27 cellular contexts compared by ENCODE assay signal in the genomic region with DNA sequence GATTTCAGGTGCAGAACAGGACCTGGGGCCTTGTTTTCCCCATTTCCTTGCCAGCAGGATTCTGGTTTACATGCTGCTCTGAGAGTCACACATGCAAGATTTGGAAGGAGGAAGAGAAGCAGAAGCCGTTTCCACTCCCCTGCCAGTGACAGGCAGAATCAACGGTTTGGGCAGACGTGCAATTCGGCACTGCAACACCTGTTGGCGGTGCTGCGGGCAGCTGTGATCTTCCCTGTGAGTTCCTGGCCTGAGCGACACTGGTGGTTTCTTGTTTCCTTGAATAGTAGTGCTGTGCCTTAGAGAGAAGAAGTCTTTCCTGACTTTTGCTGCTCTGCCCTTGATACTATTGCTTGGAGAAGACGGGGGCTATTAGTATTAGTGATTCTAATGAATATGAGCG.
"Had no signal": no experiment of that assay in that cellular context is flagged by ENCODE, and none has a peak within 500 bp of the region (broad histone marks: within the 10 kb centered on the region; RNA-seq: fewer than 3 reads in every experiment).

No MANE protein-coding gene starts in this region.

- H3K27me3 Mint-ChIP-seq: stimulated activated naive B cell treated with anti-CD40 and anti-IgM and Interleukin-4, amounts not matched to agents 10 μg/mL and 1 μg/mL and 100 μg/mL, for 72 hours; stimulated activated naive CD8-positive, alpha-beta T cell treated with anti-CD3 and anti-CD28 coated beads, Interleukin-15, Interleukin-2, amounts not matched to agents 100 ng/mL and 50 ng/mL, for 24 hours had no signal

- H3K4me1 ChIP-seq: neural progenitor cell, parathyroid adenoma, psoas muscle, right lobe of liver, sigmoid colon, stomach, tibial nerve, upper lobe of left lung, vagina had no signal

- H3K4me1 Mint-ChIP-seq: neural progenitor cell; stimulated activated effector memory CD8-positive, alpha-beta T cell treated with anti-CD3 and anti-CD28 coated beads, Interleukin-12 subunit alpha, Interleukin-12 subunit beta, amount 100 ng/mL, for 72 hours; stimulated activated naive B cell treated with anti-CD40 and anti-IgM and Interleukin-4, amounts not matched to agents 10 μg/mL and 1 μg/mL and 100 μg/mL, for 72 hours had no signal

- H3K4me3 Mint-ChIP-seq: nephron; neural progenitor cell; stimulated activated effector memory CD8-positive, alpha-beta T cell treated with anti-CD3 and anti-CD28 coated beads, Interleukin-12 subunit alpha, Interleukin-12 subunit beta, amount 100 ng/mL, for 72 hours; stimulated activated naive B cell treated with anti-CD40 and anti-IgM and Interleukin-4, amounts not matched to agents 10 μg/mL and 1 μg/mL and 100 μg/mL, for 72 hours; stimulated activated naive CD8-positive, alpha-beta T cell treated with anti-CD3 and anti-CD28 coated beads, Interleukin-15, Interleukin-2, amounts not matched to agents 100 ng/mL and 50 ng/mL, for 24 hours had no signal

- H3K36me3 ChIP-seq: neural progenitor cell, ovary, right lobe of liver, sigmoid colon, stomach, thoracic aorta, thyroid gland, tibial nerve, upper lobe of left lung, vagina had no signal

- H3K4me3 ChIP-seq: neural progenitor cell, ovary, psoas muscle, right lobe of liver, sigmoid colon, stomach, thoracic aorta, thyroid gland, tibial nerve, upper lobe of left lung, vagina had no signal

- ATAC-seq: psoas muscle; right cardiac atrium; right lobe of liver; stimulated activated effector memory CD8-positive, alpha-beta T cell treated with anti-CD3 and anti-CD28 coated beads, Interleukin-12 subunit alpha, Interleukin-12 subunit beta, amount 100 ng/mL, for 72 hours; stimulated activated naive B cell treated with anti-CD40 and anti-IgM and Interleukin-4, amounts not matched to agents 10 μg/mL and 1 μg/mL and 100 μg/mL, for 72 hours had no signal

- H3K27me3 ChIP-seq: neural progenitor cell, ovary, right lobe of liver, sigmoid colon, stomach, thyroid gland, tibial nerve, upper lobe of left lung, vagina had no signal

- H3K36me3 Mint-ChIP-seq: neural progenitor cell; stimulated activated effector memory CD8-positive, alpha-beta T cell treated with anti-CD3 and anti-CD28 coated beads, Interleukin-12 subunit alpha, Interleukin-12 subunit beta, amount 100 ng/mL, for 72 hours; stimulated activated naive B cell treated with anti-CD40 and anti-IgM and Interleukin-4, amounts not matched to agents 10 μg/mL and 1 μg/mL and 100 μg/mL, for 72 hours had no signal

- H3K27ac Mint-ChIP-seq: nephron; neural progenitor cell; progenitor cell of endocrine pancreas; stimulated activated effector memory CD8-positive, alpha-beta T cell treated with anti-CD3 and anti-CD28 coated beads, Interleukin-12 subunit alpha, Interleukin-12 subunit beta, amount 100 ng/mL, for 72 hours; stimulated activated naive B cell treated with anti-CD40 and anti-IgM and Interleukin-4, amounts not matched to agents 10 μg/mL and 1 μg/mL and 100 μg/mL, for 72 hours; stimulated activated naive CD8-positive, alpha-beta T cell treated with anti-CD3 and anti-CD28 coated beads, Interleukin-15, Interleukin-2, amounts not matched to agents 100 ng/mL and 50 ng/mL, for 24 hours had no signal

- DNase-seq: occipital lobe; ovary; posterior cingulate gyrus; psoas muscle; right cardiac atrium; right lobe of liver; sigmoid colon; small intestine; stimulated activated CD4-positive, alpha-beta T cell treated with anti-CD3 and anti-CD28 coated beads, Interleukin-15, amount 100 ng/mL, for 24 hours; stimulated activated CD4-positive, alpha-beta T cell treated with anti-CD3 and anti-CD28 coated beads, Interleukin-2, amount 100 ng/mL, for 24 hours; stimulated activated CD4-positive, alpha-beta T cell treated with anti-CD3 and anti-CD28 coated beads, Interleukin-2, amount 100 ng/mL, for 48 hours; stimulated activated CD4-positive, alpha-beta T cell treated with anti-CD3 and anti-CD28 coated beads, Interleukin-4, amount 100 ng/mL, for 24 hours; stimulated activated naive B cell treated with anti-CD40 and anti-IgM and Interleukin-4, amounts not matched to agents 10 μg/mL and 1 μg/mL and 100 μg/mL, for 72 hours; stimulated activated naive CD4-positive, alpha-beta T cell treated with Interleukin-2 at 50 U/mL for 16 hours; stomach; thyroid gland; trophoblast cell; upper lobe of left lung had no signal

- H3K27ac ChIP-seq: neural progenitor cell, ovary, parathyroid adenoma, psoas muscle, right lobe of liver, sigmoid colon, stomach, thoracic aorta, thyroid gland, tibial nerve, upper lobe of left lung, vagina had no signal

- H3K9me3 ChIP-seq: ovary, thyroid gland had no signal
